1 cellular context compared by ENCODE assay signal in the genomic region with DNA sequence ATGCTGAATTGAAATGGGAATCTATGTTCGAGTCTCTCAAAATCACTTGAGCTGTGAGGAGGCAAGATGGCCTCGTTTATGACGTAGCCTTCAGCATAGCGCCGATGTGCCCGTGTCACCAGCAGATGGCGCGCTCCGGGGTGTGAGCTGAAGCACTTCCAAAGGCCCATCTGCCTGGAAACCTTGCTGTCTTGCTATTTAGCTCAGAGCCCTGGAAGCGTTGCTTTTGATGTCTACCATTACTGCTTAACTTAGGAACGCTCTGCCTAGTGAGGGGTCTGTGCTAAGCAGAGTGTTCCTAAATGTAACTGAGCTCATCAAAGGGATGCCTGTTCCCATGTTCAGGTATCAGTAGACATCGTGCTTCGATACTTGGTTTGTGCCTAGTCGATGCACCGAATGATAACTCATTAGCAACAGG.
TF ChIP-seq lines count a peak whose summit lies in the region.

No MANE protein-coding gene starts in this region.

TF ChIP-seq in HepG2, 621 proteins besides CTCF, POLR2A, EP300 and RAD21 (continued from another document):
- TF ChIP-seq, protein P1, sequence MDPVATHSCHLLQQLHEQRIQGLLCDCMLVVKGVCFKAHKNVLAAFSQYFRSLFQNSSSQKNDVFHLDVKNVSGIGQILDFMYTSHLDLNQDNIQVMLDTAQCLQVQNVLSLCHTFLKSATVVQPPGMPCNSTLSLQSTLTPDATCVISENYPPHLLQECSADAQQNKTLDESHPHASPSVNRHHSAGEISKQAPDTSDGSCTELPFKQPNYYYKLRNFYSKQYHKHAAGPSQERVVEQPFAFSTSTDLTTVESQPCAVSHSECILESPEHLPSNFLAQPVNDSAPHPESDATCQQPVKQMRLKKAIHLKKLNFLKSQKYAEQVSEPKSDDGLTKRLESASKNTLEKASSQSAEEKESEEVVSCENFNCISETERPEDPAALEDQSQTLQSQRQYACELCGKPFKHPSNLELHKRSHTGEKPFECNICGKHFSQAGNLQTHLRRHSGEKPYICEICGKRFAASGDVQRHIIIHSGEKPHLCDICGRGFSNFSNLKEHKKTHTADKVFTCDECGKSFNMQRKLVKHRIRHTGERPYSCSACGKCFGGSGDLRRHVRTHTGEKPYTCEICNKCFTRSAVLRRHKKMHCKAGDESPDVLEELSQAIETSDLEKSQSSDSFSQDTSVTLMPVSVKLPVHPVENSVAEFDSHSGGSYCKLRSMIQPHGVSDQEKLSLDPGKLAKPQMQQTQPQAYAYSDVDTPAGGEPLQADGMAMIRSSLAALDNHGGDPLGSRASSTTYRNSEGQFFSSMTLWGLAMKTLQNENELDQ (CRISPR knock-in tag; IDR thresholded peaks at IDR 0.05; ENCODE audit: borderline replicate concordance): no peak
- TF ChIP-seq BORCS8-MEF2B (CRISPR knock-in tag; IDR thresholded peaks at IDR 0.05) (peak; percentile 86), SMAD3 (CRISPR knock-in tag; IDR thresholded peaks at IDR 0.05) (peak; percentile 59; the same call in 1 of the 2 replicates), ZNF383 (CRISPR knock-in tag; IDR thresholded peaks at IDR 0.05; ENCODE audit: borderline replicate concordance) (no peak), RFX5 (IDR thresholded peaks at IDR 0.05; ENCODE audit: low read depth, low read length) (peak; percentile 62; the same call in 1 of the 2 replicates), CREM (IDR thresholded peaks at IDR 0.05) (peak; percentile 86), CREM (CRISPR knock-in tag; IDR thresholded peaks at IDR 0.05) (peak; percentile 28; the same call in 1 of the 2 replicates), RBAK (CRISPR knock-in tag; IDR thresholded peaks at IDR 0.05) (no peak), ZFP62 (CRISPR knock-in tag; IDR thresholded peaks at IDR 0.05) (no peak), ZNF724P (CRISPR knock-in tag; IDR thresholded peaks at IDR 0.05; ENCODE audit: borderline replicate concordance) (no peak), ZSCAN9 (CRISPR knock-in tag; IDR thresholded peaks at IDR 0.05; ENCODE audit: borderline replicate concordance) (no peak), PHF20 (CRISPR knock-in tag; IDR thresholded peaks at IDR 0.05) (0 out of 2 replicates have a peak, but pooled peaks have one; percentile 33), ZNF317 (CRISPR knock-in tag; IDR thresholded peaks at IDR 0.05) (no peak), DNMT3B (CRISPR knock-in tag; conservative IDR thresholded peaks at IDR 0.05) (no peak), ZFX (CRISPR knock-in tag; IDR thresholded peaks at IDR 0.05; ENCODE audit: low read depth) (peak; percentile 82), ARNTL (CRISPR knock-in tag; IDR thresholded peaks at IDR 0.05) (no peak), ADNP (CRISPR knock-in tag; IDR thresholded peaks at IDR 0.05) (no peak), MYNN (CRISPR knock-in tag; IDR thresholded peaks at IDR 0.05; ENCODE audit: low read depth) (no peak), MTF2 (CRISPR knock-in tag; IDR thresholded peaks at IDR 0.05; ENCODE audit: borderline replicate concordance) (peak; percentile 81; the same call in 1 of the 2 replicates), TCF7 (IDR thresholded peaks at IDR 0.05; ENCODE audit: low read depth) (no peak), ZFP90 (CRISPR knock-in tag; IDR thresholded peaks at IDR 0.05; ENCODE audit: borderline replicate concordance) (no peak), ZNF720 (CRISPR knock-in tag; IDR thresholded peaks at IDR 0.05) (no peak), JUND (CRISPR knock-in tag; IDR thresholded peaks at IDR 0.05) (no peak), IRF2 (CRISPR knock-in tag; IDR thresholded peaks at IDR 0.05) (peak; percentile 81; the same call in 1 of the 2 replicates), ZNF382 (CRISPR knock-in tag; IDR thresholded peaks at IDR 0.05; ENCODE audit: borderline replicate concordance) (no peak), ZKSCAN5 (CRISPR knock-in tag; IDR thresholded peaks at IDR 0.05) (no peak), ZNF12 (CRISPR knock-in tag; IDR thresholded peaks at IDR 0.05) (peak; percentile 69; the same call in 1 of the 2 replicates), ZNF570 (CRISPR knock-in tag; IDR thresholded peaks at IDR 0.05; ENCODE audit: borderline replicate concordance) (no peak), HOXA7 (CRISPR knock-in tag; IDR thresholded peaks at IDR 0.05) (no peak), ZC3H4 (CRISPR knock-in tag; IDR thresholded peaks at IDR 0.05; ENCODE audit: borderline replicate concordance) (no peak), PHB2 (IDR thresholded peaks at IDR 0.05; ENCODE audit: partially characterized antibody) (no peak), HNF4A (CRISPR knock-in tag; IDR thresholded peaks at IDR 0.05) (peak; percentile 36), ZEB1 (IDR thresholded peaks at IDR 0.05; ENCODE audit: insufficient replicate concordance, low read depth) (no peak)
- TF ChIP-seq, protein P2, sequence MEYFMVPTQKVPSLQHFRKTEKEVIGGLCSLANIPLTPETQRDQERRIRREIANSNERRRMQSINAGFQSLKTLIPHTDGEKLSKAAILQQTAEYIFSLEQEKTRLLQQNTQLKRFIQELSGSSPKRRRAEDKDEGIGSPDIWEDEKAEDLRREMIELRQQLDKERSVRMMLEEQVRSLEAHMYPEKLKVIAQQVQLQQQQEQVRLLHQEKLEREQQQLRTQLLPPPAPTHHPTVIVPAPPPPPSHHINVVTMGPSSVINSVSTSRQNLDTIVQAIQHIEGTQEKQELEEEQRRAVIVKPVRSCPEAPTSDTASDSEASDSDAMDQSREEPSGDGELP (IDR thresholded peaks at IDR 0.05; ENCODE audit: borderline replicate concordance, low read depth): no peak
- TF ChIP-seq, protein P3, sequence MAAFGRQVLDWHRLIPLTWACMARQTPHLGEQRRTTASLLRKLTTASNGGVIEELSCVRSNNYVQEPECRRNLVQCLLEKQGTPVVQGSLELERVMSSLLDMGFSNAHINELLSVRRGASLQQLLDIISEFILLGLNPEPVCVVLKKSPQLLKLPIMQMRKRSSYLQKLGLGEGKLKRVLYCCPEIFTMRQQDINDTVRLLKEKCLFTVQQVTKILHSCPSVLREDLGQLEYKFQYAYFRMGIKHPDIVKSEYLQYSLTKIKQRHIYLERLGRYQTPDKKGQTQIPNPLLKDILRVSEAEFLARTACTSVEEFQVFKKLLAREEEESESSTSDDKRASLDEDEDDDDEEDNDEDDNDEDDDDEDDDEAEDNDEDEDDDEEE (CRISPR knock-in tag; IDR thresholded peaks at IDR 0.05): no peak; the same call in 1 of the 2 replicates
- TF ChIP-seq, protein P4, sequence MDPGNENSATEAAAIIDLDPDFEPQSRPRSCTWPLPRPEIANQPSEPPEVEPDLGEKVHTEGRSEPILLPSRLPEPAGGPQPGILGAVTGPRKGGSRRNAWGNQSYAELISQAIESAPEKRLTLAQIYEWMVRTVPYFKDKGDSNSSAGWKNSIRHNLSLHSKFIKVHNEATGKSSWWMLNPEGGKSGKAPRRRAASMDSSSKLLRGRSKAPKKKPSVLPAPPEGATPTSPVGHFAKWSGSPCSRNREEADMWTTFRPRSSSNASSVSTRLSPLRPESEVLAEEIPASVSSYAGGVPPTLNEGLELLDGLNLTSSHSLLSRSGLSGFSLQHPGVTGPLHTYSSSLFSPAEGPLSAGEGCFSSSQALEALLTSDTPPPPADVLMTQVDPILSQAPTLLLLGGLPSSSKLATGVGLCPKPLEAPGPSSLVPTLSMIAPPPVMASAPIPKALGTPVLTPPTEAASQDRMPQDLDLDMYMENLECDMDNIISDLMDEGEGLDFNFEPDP (CRISPR knock-in tag; conservative IDR thresholded peaks at IDR 0.05): peak; percentile 89; the same call in 1 of the 2 replicates
- TF ChIP-seq, protein P5, sequence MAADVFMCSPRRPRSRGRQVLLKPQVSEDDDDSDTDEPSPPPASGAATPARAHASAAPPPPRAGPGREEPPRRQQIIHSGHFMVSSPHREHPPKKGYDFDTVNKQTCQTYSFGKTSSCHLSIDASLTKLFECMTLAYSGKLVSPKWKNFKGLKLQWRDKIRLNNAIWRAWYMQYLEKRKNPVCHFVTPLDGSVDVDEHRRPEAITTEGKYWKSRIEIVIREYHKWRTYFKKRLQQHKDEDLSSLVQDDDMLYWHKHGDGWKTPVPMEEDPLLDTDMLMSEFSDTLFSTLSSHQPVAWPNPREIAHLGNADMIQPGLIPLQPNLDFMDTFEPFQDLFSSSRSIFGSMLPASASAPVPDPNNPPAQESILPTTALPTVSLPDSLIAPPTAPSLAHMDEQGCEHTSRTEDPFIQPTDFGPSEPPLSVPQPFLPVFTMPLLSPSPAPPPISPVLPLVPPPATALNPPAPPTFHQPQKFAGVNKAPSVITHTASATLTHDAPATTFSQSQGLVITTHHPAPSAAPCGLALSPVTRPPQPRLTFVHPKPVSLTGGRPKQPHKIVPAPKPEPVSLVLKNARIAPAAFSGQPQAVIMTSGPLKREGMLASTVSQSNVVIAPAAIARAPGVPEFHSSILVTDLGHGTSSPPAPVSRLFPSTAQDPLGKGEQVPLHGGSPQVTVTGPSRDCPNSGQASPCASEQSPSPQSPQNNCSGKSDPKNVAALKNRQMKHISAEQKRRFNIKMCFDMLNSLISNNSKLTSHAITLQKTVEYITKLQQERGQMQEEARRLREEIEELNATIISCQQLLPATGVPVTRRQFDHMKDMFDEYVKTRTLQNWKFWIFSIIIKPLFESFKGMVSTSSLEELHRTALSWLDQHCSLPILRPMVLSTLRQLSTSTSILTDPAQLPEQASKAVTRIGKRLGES (CRISPR knock-in tag; IDR thresholded peaks at IDR 0.05; ENCODE audit: borderline replicate concordance): no peak
